Comparison of ENCODE assay signal across 25 cellular contexts in genomic region chr6:46035242-46035641, GRCh38. TPM values are rescaled to one million over a fixed set of nuclear protein-coding genes. Genes with fewer than 3 reads are reported as not detected.
"Had no signal": no experiment of that assay in that cellular context is flagged by ENCODE, and none has a peak within 500 bp of the region (broad histone marks: within the 10 kb centered on the region; RNA-seq: fewer than 3 reads in every experiment).

No MANE protein-coding gene starts in this region.

- H3K4me1 ChIP-seq: adrenal gland, Peyer's patch had no signal

- H3K27ac ChIP-seq: adrenal gland, Peyer's patch, RWPE1, SJSA1 had no signal

- H3K4me3 ChIP-seq: adrenal gland, Peyer's patch, SJSA1 had no signal

- H3K36me3 ChIP-seq: adrenal gland, Peyer's patch, SJSA1 had no signal

- H3K9me3 ChIP-seq: adrenal gland, Peyer's patch, SJSA1 had no signal

- ATAC-seq: activated CD8-positive, alpha-beta T cell treated with anti-CD3 and anti-CD28 coated beads, Interleukin-2, amount 10 ng/mL, durations not matched to agents 7 days and 5 days; SK-N-SH treated with all-trans-retinoic acid at 6 μM for 48 hours; WTC11 had no signal

- DNase-seq: activated CD4-positive, alpha-beta T cell treated with anti-CD3 and anti-CD28 coated beads for 48 hours; activated CD4-positive, alpha-beta T cell treated with anti-CD3 and anti-CD28 coated beads, Interleukin-2, amount 50 U/mL, for 4 hours; activated CD4-positive, CD25-positive, alpha-beta regulatory T cell treated with anti-CD3 and anti-CD28 coated beads, Interleukin-2, amount 50 U/mL, for 72 hours; activated CD8-positive, alpha-beta memory T cell treated with anti-CD3 and anti-CD28 coated beads, Interleukin-2, amount 50 U/mL, for 48 hours; activated CD8-positive, alpha-beta T cell treated with anti-CD3 and anti-CD28 coated beads, Interleukin-2, amount 10 ng/mL, durations not matched to agents 7 days and 5 days; activated naive CD4-positive, alpha-beta T cell treated with anti-CD3 and anti-CD28 coated beads, Interleukin-2, amount 50 U/mL, for 16 hours; activated naive CD8-positive, alpha-beta T cell treated with anti-CD3 and anti-CD28 coated beads, Interleukin-2, amount 10 ng/mL, durations not matched to agents 7 days and 5 days; activated T-cell treated with anti-CD3 and anti-CD28 coated beads, Interleukin-2, amount 50 U/mL, for 1 hour; adrenal gland; anterior cingulate cortex; NCI-H1048; NCI-H1930; NCI-H2107; NCI-H2171 treated with DMSO at 0.1 percent for 48 hours; NCI-H226; NCI-H526; NCI-H774; OCI-M1; Peyer's patch; SHP77 had no signal

- H3K27me3 ChIP-seq: adrenal gland, Peyer's patch, SJSA1 had no signal

RNA-seq across cellular contexts. Expression of gene CLIC5, which starts 19.6 kb away (rescaled TPM):
- total RNA-seq: NCI-H460 had no signal
